Comparison of ENCODE assay signal across 1 cellular context in the genomic region with DNA sequence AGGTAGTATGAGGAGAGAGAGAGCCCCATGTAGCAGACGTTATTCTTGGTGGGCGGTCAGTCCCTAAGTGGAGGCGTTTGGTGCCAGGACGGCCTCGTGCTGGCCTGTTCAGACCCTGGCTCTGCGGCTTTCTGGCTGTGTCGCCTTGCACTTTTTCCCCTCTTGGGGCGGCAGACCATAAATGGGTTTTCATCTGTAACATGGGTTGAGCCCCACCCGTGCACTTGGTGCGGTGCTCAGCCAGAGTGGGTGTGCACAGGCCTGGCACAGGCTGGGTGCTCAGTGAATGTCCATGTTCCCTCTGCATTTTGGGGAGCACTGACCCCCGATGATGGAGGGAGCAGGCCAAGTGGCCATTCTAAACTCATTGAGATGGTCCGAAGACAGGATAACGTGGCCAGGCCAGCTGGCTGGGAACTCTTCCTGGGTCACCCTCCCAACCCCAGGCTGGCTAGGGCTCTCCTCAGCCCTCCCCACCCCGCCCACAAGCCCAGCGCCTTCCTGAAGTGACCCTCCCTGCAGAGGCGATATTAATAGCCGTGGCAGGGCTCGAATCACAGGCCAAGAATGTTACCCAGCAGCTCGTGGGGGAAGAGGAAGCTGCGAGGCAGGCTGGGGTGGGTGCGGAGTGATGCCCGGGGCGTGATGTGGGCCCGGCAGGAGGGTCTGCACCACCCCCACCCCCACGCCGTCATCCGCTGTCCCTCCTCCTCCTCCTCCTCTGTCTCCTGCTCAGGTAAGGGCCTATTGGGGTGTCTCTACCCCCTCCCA.
TF ChIP-seq lines count a peak whose summit lies in the region.

No MANE protein-coding gene starts in this region.

TF ChIP-seq in IMR-90, 13 proteins besides CTCF, POLR2A, EP300 and RAD21 (continued from another document):
- TF ChIP-seq, protein P1, sequence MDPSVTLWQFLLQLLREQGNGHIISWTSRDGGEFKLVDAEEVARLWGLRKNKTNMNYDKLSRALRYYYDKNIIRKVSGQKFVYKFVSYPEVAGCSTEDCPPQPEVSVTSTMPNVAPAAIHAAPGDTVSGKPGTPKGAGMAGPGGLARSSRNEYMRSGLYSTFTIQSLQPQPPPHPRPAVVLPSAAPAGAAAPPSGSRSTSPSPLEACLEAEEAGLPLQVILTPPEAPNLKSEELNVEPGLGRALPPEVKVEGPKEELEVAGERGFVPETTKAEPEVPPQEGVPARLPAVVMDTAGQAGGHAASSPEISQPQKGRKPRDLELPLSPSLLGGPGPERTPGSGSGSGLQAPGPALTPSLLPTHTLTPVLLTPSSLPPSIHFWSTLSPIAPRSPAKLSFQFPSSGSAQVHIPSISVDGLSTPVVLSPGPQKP (IDR thresholded peaks at IDR 0.05; ENCODE audit: borderline replicate concordance, low read depth, low read length), result no peak
- no peak for TF ChIP-seq CHD1 (IDR thresholded peaks at IDR 0.05; ENCODE audit: low read depth, low read length)
